8 cellular contexts compared by ENCODE assay signal in genomic region chrX:72620550-72621145, GRCh38. TPM values are rescaled to one million over a fixed set of nuclear protein-coding genes. Genes with fewer than 3 reads are reported as not detected.
DNase-seq lines count a peak whose midpoint lies in the region; FAIRE-seq and TF ChIP-seq lines count a peak whose summit lies in the region.

No MANE protein-coding gene starts in this region.

- DNase-seq in GM12892 (ENCODE audit: insufficient read length): no peak
- DNase-seq in smooth muscle cell (lab: John Stamatoyannopoulos, UW; ENCODE audit: unreplicated experiment): peak; percentile 0
- DNase-seq in NCI-H2171 treated with DMSO at 0.1 percent for 48 hours (lab: John Stamatoyannopoulos, UW): no peak
- DNase-seq in NCI-H1694 (lab: John Stamatoyannopoulos, UW): no peak
- no peak for DNase-seq in NCI-H524 (lab: John Stamatoyannopoulos, UW)
- no peak for DNase-seq in cerebellum (ENCODE audit: low spot score)

- H3K27me3 ChIP-seq in esophagus (ENCODE audit: control insufficient read depth in 1 of 2, insufficient read depth in 2 of 2, low read length in 2 of 2) (no peaks in the 10 kb centered on the region), smooth muscle cell (ENCODE audit: low read depth) (no peaks in the 10 kb centered on the region)

- peak overlapping the region; percentile 77 for H3K27ac Mint-ChIP-seq in T-helper 1 cell treated with Interleukin-12 subunit alpha and Interleukin-12 subunit beta and Interleukin-4 antibody, amounts not matched to agents 30 μg/mL and 1 μg/mL, for 36 hours

- no peak overlapping the region for H3K4me2 ChIP-seq in smooth muscle cell

- H3K9me3 ChIP-seq in esophagus (ENCODE audit: control insufficient read depth in 2 of 2, insufficient read depth in 1 of 2, low read depth in 1 of 2, low read length in 1 of 2) (no peaks in the 10 kb centered on the region), smooth muscle cell (replicated peaks; ENCODE audit: low read depth) (no peaks in the 10 kb centered on the region)

- no peak for TF ChIP-seq POLR2A in GM12892 (IDR thresholded peaks at IDR 0.05; ENCODE audit: low read depth, low read length)

- H3K36me3 Mint-ChIP-seq in T-helper 1 cell treated with Interleukin-12 subunit alpha and Interleukin-12 subunit beta and Interleukin-4 antibody, amounts not matched to agents 30 μg/mL and 1 μg/mL, for 36 hours (ENCODE audit: low read depth): peaks cover 2% of the 10 kb centered on the region

- no peak overlapping the region for H2AFZ ChIP-seq in smooth muscle cell (ENCODE audit: low read depth)

- H3K4me3 Mint-ChIP-seq in T-helper 1 cell treated with Interleukin-12 subunit alpha and Interleukin-12 subunit beta and Interleukin-4 antibody, amounts not matched to agents 30 μg/mL and 1 μg/mL, for 36 hours: peak overlapping the region; percentile 65

- 38 to 44% methylated on average over 9 of the region's 9 CpGs for WGBS in esophagus, 2 donors
- 52% methylated on average over 9 of the region's 9 CpGs for WGBS in smooth muscle cell (ENCODE audit: low lambda C conversion rate)

- H3K27me3 Mint-ChIP-seq in T-helper 1 cell treated with Interleukin-12 subunit alpha and Interleukin-12 subunit beta and Interleukin-4 antibody, amounts not matched to agents 30 μg/mL and 1 μg/mL, for 36 hours (ENCODE audit: low read depth): no peaks in the 10 kb centered on the region

- H3K4me3 ChIP-seq in esophagus (ENCODE audit: low read depth in 1 of 2, low read length in 2 of 2) (no peak overlapping the region), smooth muscle cell (no peak overlapping the region)

- no peak for TF ChIP-seq CTCF in smooth muscle cell (IDR thresholded peaks at IDR 0.05; ENCODE audit: borderline replicate concordance, insufficient read depth, poor library complexity, severe bottlenecking)

- no peaks in the 10 kb centered on the region for H3K36me3 ChIP-seq in esophagus (ENCODE audit: control insufficient read depth in 2 of 2, insufficient read depth in 2 of 2, low read length in 1 of 2)
- H3K36me3 ChIP-seq in smooth muscle cell (ENCODE audit: low read depth): no peaks in the 10 kb centered on the region

- H3K27ac ChIP-seq in esophagus (ENCODE audit: low read depth in 2 of 2, low read length in 1 of 2) (peak overlapping the region; percentile 6 to 64), smooth muscle cell (ENCODE audit: low read depth) (peak overlapping the region; percentile 64)

- H3K79me2 ChIP-seq in smooth muscle cell (ENCODE audit: low read depth): no peaks in the 10 kb centered on the region

- FAIRE-seq in GM12892 (lab: Jason Lieb, UNC): peak; percentile 82

- H3K4me1 ChIP-seq in esophagus (ENCODE audit: control insufficient read depth in 2 of 2, insufficient read depth in 2 of 2, low read length in 1 of 2) (no peaks in the 10 kb centered on the region), smooth muscle cell (ENCODE audit: low read depth) (no peaks in the 10 kb centered on the region)

- peaks cover 15% of the 10 kb centered on the region for H3K4me1 Mint-ChIP-seq in T-helper 1 cell treated with Interleukin-12 subunit alpha and Interleukin-12 subunit beta and Interleukin-4 antibody, amounts not matched to agents 30 μg/mL and 1 μg/mL, for 36 hours (ENCODE audit: low read depth)

- peak overlapping the region; percentile 39 for H3K9ac ChIP-seq in smooth muscle cell (ENCODE audit: low read depth)

- no peaks in the 10 kb centered on the region for H3F3A ChIP-seq in smooth muscle cell (ENCODE audit: low read depth)

- peaks cover 6% of the 10 kb centered on the region for H3K9me3 Mint-ChIP-seq in T-helper 1 cell treated with Interleukin-12 subunit alpha and Interleukin-12 subunit beta and Interleukin-4 antibody, amounts not matched to agents 30 μg/mL and 1 μg/mL, for 36 hours

- H4K20me1 ChIP-seq in smooth muscle cell (ENCODE audit: low read depth): no peaks in the 10 kb centered on the region

RNA-seq across cellular contexts. Expression of gene HDAC8, which starts 48.0 kb away (rescaled TPM):
- polyA plus RNA-seq in GM12892 (2012; ENCODE audit: missing spikeins): 23.6 TPM
- 10 to 100 TPM; 13.9 to 31.1 TPM for polyA plus RNA-seq in esophagus
- total RNA-seq in smooth muscle cell: 24.2 and 40.7 TPM in 2 replicates
- 23.1 and 25.6 TPM in 2 replicates for polyA plus RNA-seq in smooth muscle cell
- total RNA-seq in cerebellum: 71.9 TPM
